Comparison of ENCODE assay signal across 1 cellular context in genomic region chr12:58917699-58918334, GRCh38.
TF ChIP-seq lines count a peak whose summit lies in the region.

No MANE protein-coding gene starts in this region.

TF ChIP-seq in HCT116, 20 proteins besides CTCF, POLR2A, EP300 and RAD21 (continued from another document):
- TF ChIP-seq REST (IDR thresholded peaks at IDR 0.05; ENCODE audit: low read depth) (no peak), SIN3A (IDR thresholded peaks at IDR 0.05; ENCODE audit: low read depth) (no peak), FOSL1 (IDR thresholded peaks at IDR 0.05; ENCODE audit: low read depth) (no peak), JUND (IDR thresholded peaks at IDR 0.05) (no peak), TCF7L2 (IDR thresholded peaks at IDR 0.05; ENCODE audit: borderline replicate concordance, extremely low read depth, insufficient read depth, insufficient read length) (no peak), MAX (IDR thresholded peaks at IDR 0.05) (no peak), ZBTB33 (IDR thresholded peaks at IDR 0.05; ENCODE audit: extremely low read depth, insufficient replicate concordance, low read length) (no peak), ELF1 (IDR thresholded peaks at IDR 0.05; ENCODE audit: borderline replicate concordance, low read depth) (no peak), CBX3 (IDR thresholded peaks at IDR 0.05; ENCODE audit: low read depth) (no peak), POLR2AphosphoS5 (IDR thresholded peaks at IDR 0.05; ENCODE audit: low read depth, low read length) (no peak)
